1 cellular context compared by ENCODE assay signal in genomic region chr4:151993521-151993920, GRCh38.
TF ChIP-seq lines count a peak whose summit lies in the region.

No MANE protein-coding gene starts in this region.

TF ChIP-seq in H1, 55 proteins besides CTCF, POLR2A, EP300 and RAD21 (continued from another document):
- TF ChIP-seq, protein P1, sequence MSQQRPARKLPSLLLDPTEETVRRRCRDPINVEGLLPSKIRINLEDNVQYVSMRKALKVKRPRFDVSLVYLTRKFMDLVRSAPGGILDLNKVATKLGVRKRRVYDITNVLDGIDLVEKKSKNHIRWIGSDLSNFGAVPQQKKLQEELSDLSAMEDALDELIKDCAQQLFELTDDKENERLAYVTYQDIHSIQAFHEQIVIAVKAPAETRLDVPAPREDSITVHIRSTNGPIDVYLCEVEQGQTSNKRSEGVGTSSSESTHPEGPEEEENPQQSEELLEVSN (IDR thresholded peaks at IDR 0.05): no peak
- TF ChIP-seq CBX8 (IDR thresholded peaks at IDR 0.05; ENCODE audit: borderline replicate concordance, low read depth, low read length) (no peak), KDM4A (IDR thresholded peaks at IDR 0.05; ENCODE audit: low read depth, low read length, severe bottlenecking) (no peak), HDAC6 (IDR thresholded peaks at IDR 0.05; ENCODE audit: low read depth, low read length) (no peak), SIX5 (IDR thresholded peaks at IDR 0.05; ENCODE audit: low read depth, low read length) (no peak), CHD1 (IDR thresholded peaks at IDR 0.05; ENCODE audit: low read depth, low read length) (no peak), SP1 (IDR thresholded peaks at IDR 0.05; ENCODE audit: low read depth, low read length) (no peak), SP4 (IDR thresholded peaks at IDR 0.05; ENCODE audit: low read length) (no peak), TAF7 (optimal IDR thresholded peaks at IDR 0.05; ENCODE audit: borderline replicate concordance, low read depth, low read length) (no peak), JUN (IDR thresholded peaks at IDR 0.05; ENCODE audit: low read depth, low read length) (no peak)
- TF ChIP-seq, protein P2, sequence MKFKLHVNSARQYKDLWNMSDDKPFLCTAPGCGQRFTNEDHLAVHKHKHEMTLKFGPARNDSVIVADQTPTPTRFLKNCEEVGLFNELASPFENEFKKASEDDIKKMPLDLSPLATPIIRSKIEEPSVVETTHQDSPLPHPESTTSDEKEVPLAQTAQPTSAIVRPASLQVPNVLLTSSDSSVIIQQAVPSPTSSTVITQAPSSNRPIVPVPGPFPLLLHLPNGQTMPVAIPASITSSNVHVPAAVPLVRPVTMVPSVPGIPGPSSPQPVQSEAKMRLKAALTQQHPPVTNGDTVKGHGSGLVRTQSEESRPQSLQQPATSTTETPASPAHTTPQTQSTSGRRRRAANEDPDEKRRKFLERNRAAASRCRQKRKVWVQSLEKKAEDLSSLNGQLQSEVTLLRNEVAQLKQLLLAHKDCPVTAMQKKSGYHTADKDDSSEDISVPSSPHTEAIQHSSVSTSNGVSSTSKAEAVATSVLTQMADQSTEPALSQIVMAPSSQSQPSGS (IDR thresholded peaks at IDR 0.05; ENCODE audit: low read length): no peak
